ENCODE assay signal across 8 cellular contexts in the genomic region with DNA sequence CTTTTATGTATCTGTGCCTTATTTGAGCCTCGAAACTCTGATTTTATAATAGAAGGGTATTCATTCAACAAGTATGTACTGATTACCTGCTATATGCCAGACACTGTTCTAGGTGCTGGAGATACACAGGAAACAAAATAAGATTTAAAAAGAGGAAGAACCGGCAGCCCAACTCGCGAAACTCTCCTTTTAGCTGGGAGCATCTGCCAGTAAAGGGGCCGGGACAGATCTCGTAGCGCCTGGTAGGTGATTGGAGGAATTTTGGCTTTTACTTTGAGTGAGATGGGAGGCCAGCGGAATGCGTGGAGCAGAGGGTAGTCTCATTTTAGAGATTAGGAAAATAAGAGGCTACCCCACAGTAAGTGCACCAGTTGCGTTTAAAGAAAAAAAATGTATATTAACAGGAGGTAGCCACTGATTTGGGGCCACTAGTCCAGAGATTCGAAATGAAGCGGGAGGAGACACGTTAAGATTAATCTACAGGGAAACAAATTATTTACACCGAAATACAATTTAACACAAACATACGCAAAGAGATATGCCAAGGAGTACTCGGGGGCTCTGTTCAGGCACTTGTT. TPM values are rescaled to one million over a fixed set of nuclear protein-coding genes. Genes with fewer than 3 reads are reported as not detected.
A peak's percentile ranks its signal among the peaks of the same experiment; 100 is the strongest.
DNase-seq lines count a peak whose midpoint lies in the region; ATAC-seq and TF ChIP-seq lines count a peak whose summit lies in the region.

No MANE protein-coding gene starts in this region.

- peaks cover 13% of the 10 kb centered on the region for H3K9me3 Mint-ChIP-seq in osteocyte (ENCODE audit: unreplicated experiment)

- BruUV-seq in OCI-LY7 (replicated peaks; lab: Mats Ljungman, UMichigan) = TSS peak; percentile 95

- H3K27ac ChIP-seq in C4-2B = peak overlapping the region; percentile 81
- peak overlapping the region; percentile 71 for H3K27ac ChIP-seq in OCI-LY7 (ENCODE audit: low read depth, low read length, poor library complexity, severe bottlenecking)

- H3K79me2 ChIP-seq in OCI-LY7 (ENCODE audit: insufficient read depth, low read depth, low read length) = peaks cover 43% of the 10 kb centered on the region

- H3K4me2 ChIP-seq in OCI-LY7 (ENCODE audit: low read length) = peak overlapping the region; percentile 99

- H3K9me3 ChIP-seq in OCI-LY7 (ENCODE audit: low read length) = peaks cover 7% of the 10 kb centered on the region

- peak overlapping the region; percentile 90 for H3K4me3 Mint-ChIP-seq in osteocyte (ENCODE audit: unreplicated experiment)

- H3K36me3 Mint-ChIP-seq in osteocyte (ENCODE audit: unreplicated experiment) = peaks cover 4% of the 10 kb centered on the region

- CTCF ChIA-PET in OCI-LY7 (lab: Charles Lee; ENCODE audit: unreplicated experiment) = no interaction called here

- H4K20me1 ChIP-seq in OCI-LY7 (ENCODE audit: insufficient read depth, low read length) = peaks cover 16% of the 10 kb centered on the region; the same call in 1 of the 2 replicates

- POLR2A ChIA-PET in OCI-LY7 (lab: Charles Lee) = interaction anchor here (0.7 to 1.5 kb wide), 7 partner anchors 9 to 207 kb away, joined by 3 to 10 read pairs (median 4); no protein-coding TSS in a partner anchor

- no peaks in the 10 kb centered on the region for H3K9me2 ChIP-seq in OCI-LY7 (ENCODE audit: insufficient read depth, low read length)

- no peaks in the 10 kb centered on the region for H3K27me3 Mint-ChIP-seq in osteocyte (ENCODE audit: unreplicated experiment)

- H3K4me1 ChIP-seq in OCI-LY7 (ENCODE audit: insufficient read depth, low read length, poor library complexity, severe bottlenecking) = peaks cover 19% of the 10 kb centered on the region

- H3K36me3 ChIP-seq in OCI-LY7 (ENCODE audit: insufficient read depth, low read length) = peaks cover 10% of the 10 kb centered on the region

- peak overlapping the region; percentile 84 for H3K27ac Mint-ChIP-seq in osteocyte (ENCODE audit: unreplicated experiment)

- TF ChIP-seq CTCF in C4-2B (conservative IDR thresholded peaks at IDR 0.05) (no peak), OCI-LY7 (conservative IDR thresholded peaks at IDR 0.05; ENCODE audit: low read length) (no peak), osteocyte (IDR thresholded peaks at IDR 0.05) (no peak)

- H3K4me1 Mint-ChIP-seq in osteocyte (ENCODE audit: unreplicated experiment) = peaks cover 30% of the 10 kb centered on the region

- intact Hi-C loops in OCI-LY7 (cut with micrococcal nuclease; ENCODE audit: unreplicated experiment) = loop anchor here (10.0 kb wide), 3 partner anchors 139 to 941 kb away; a partner anchor contains a TSS
- intact Hi-C loops in left cardiac atrium (cut with DNase I) = no loop called here

- H3K4me3 ChIP-seq in OCI-LY7 (ENCODE audit: low read depth, low read length, poor library complexity, severe bottlenecking) = peak overlapping the region; percentile 99

- peak; percentile 25 for ATAC-seq in GM18873 (IDR thresholded peaks at IDR 0.05; ENCODE audit: low FRiP score, unreplicated experiment)
- ATAC-seq in HG03103 (IDR thresholded peaks at IDR 0.05; ENCODE audit: low read depth, unreplicated experiment) = peak; percentile 32
- peak; percentile 61 to 82 for ATAC-seq in left cardiac atrium

- peak; percentile 66 for DNase-seq in OCI-LY7 (ENCODE audit: low spot score)
- peak; percentile 24 for DNase-seq in amniotic epithelial cell (ENCODE audit: low read depth)
- DNase-seq in left cardiac atrium = peak; percentile 33
- no peak for DNase-seq in osteocyte (ENCODE audit: extremely low spot score, unreplicated experiment)
- no peak for DNase-seq in NCI-H187 treated with DMSO at 0.1 percent for 48 hours (lab: John Stamatoyannopoulos, UW)

- peak overlapping the region; percentile 100 for H2AFZ ChIP-seq in OCI-LY7 (ENCODE audit: low read length)

RNA-seq across cellular contexts. Expression of a gene that starts 0.5 kb away (rescaled TPM):
- total RNA-seq in OCI-LY7 (2014; rRNA removed; shearing (Covaris generic)) = 26.6 and 31.6 TPM in 2 replicates
- 54.7 and 58.4 TPM in 2 replicates for total RNA-seq in OCI-LY7 (2022)
- 10 to 100 TPM; 21.3 to 27.0 TPM for total RNA-seq in left cardiac atrium
- 53.4 and 64.0 TPM in 2 replicates for total RNA-seq in osteocyte

Comparison
In these comparisons a context has a peak if more than half of its experiments do, and no peak if none do; other contexts are left out.
1. DNase-seq: peak in OCI-LY7 (single experiment), amniotic epithelial cell (single experiment) and left cardiac atrium (single experiment); none in osteocyte (single experiment) and NCI-H187 treated with DMSO at 0.1 percent for 48 hours (single experiment).
2. Peak in every context shown above with its lines, with median percentiles within 50 percentile points of each other: ATAC-seq.